8 cellular contexts compared by ENCODE assay signal in genomic region chr12:3200032-3200617, GRCh38.
A peak's percentile ranks its signal among the peaks of the same experiment; 100 is the strongest.
DNase-seq lines count a peak whose midpoint lies in the region; ATAC-seq and TF ChIP-seq lines count a peak whose summit lies in the region.

No MANE protein-coding gene starts in this region.

- H3K27ac ChIP-seq in BLaER1 treated with 17β-estradiol and CSF1 and Interleukin-3, amounts not matched to agents 10 nM and 100 nM: no peak overlapping the region
- no peak overlapping the region for H3K27ac ChIP-seq in smooth muscle cell (ENCODE audit: low read depth)

- no peaks in the 10 kb centered on the region for H3F3A ChIP-seq in smooth muscle cell (ENCODE audit: low read depth)

- H3K4me2 ChIP-seq in BLaER1 treated with 17β-estradiol and CSF1 and Interleukin-3, amounts not matched to agents 10 nM and 100 nM: peak overlapping the region; percentile 73 to 99 (median 97)
- peak overlapping the region; percentile 98 for H3K4me2 ChIP-seq in smooth muscle cell

- no peak overlapping the region for H2AFZ ChIP-seq in smooth muscle cell (ENCODE audit: low read depth)

- peaks cover 17 to 67% (median 61%) of the 10 kb centered on the region in 10 experiments for H3K4me1 ChIP-seq in BLaER1 treated with 17β-estradiol and CSF1 and Interleukin-3, amounts not matched to agents 10 nM and 100 nM
- peaks cover 17% of the 10 kb centered on the region for H3K4me1 ChIP-seq in smooth muscle cell (ENCODE audit: low read depth)

- H3K27me3 ChIP-seq in BLaER1 treated with 17β-estradiol and CSF1 and Interleukin-3, amounts not matched to agents 10 nM and 100 nM: peaks cover 45 to 73% (median 48%) of the 10 kb centered on the region in 11 experiments
- peaks cover 23% of the 10 kb centered on the region for H3K27me3 ChIP-seq in smooth muscle cell (ENCODE audit: low read depth)

- H4K20me1 ChIP-seq in BLaER1 treated with 17β-estradiol and CSF1 and Interleukin-3, amounts not matched to agents 10 nM and 100 nM: peaks cover 20 to 85% (median 40%) of the 10 kb centered on the region in 11 experiments; a peak in 21 of 22 replicates
- peaks cover 89% of the 10 kb centered on the region for H4K20me1 ChIP-seq in smooth muscle cell (ENCODE audit: low read depth)

- WGBS in smooth muscle cell (ENCODE audit: low lambda C conversion rate): 1% methylated on average over 21 of the region's 49 CpGs

- no peaks in the 10 kb centered on the region for H3K79me2 ChIP-seq in smooth muscle cell (ENCODE audit: low read depth)

- peak overlapping the region in 8 of 11 experiments; percentile 5 to 62 (median 46); a peak in 14 of 22 replicates for H3K9ac ChIP-seq in BLaER1 treated with 17β-estradiol and CSF1 and Interleukin-3, amounts not matched to agents 10 nM and 100 nM
- H3K9ac ChIP-seq in smooth muscle cell (ENCODE audit: low read depth): no peak overlapping the region

- TF ChIP-seq CTCF in astrocyte of the spinal cord (IDR thresholded peaks at IDR 0.05; ENCODE audit: low read depth, low read length) (no peak), smooth muscle cell (IDR thresholded peaks at IDR 0.05; ENCODE audit: borderline replicate concordance, insufficient read depth, poor library complexity, severe bottlenecking) (no peak)

- no peaks in the 10 kb centered on the region for H3K9me3 ChIP-seq in BLaER1 treated with 17β-estradiol and CSF1 and Interleukin-3, amounts not matched to agents 10 nM and 100 nM (replicated peaks in 1 of 11)
- no peaks in the 10 kb centered on the region for H3K9me3 ChIP-seq in smooth muscle cell (replicated peaks; ENCODE audit: low read depth)

- peak overlapping the region; percentile 45 to 71 (median 58) for H3K4me3 ChIP-seq in BLaER1 treated with 17β-estradiol and CSF1 and Interleukin-3, amounts not matched to agents 10 nM and 100 nM
- H3K4me3 ChIP-seq in astrocyte of the spinal cord (ENCODE audit: low read depth, low read length) (peak overlapping the region; percentile 46), smooth muscle cell (peak overlapping the region; percentile 57)

- no peak for ATAC-seq in HG02571 (IDR thresholded peaks at IDR 0.05; ENCODE audit: unreplicated experiment)
- ATAC-seq in GM18858 (IDR thresholded peaks at IDR 0.05; ENCODE audit: unreplicated experiment): no peak
- no peak for ATAC-seq in GM21576 (IDR thresholded peaks at IDR 0.05; ENCODE audit: unreplicated experiment)

- in situ Hi-C loops in astrocyte of the spinal cord (cut with HindIII; ENCODE audit: low sequenced_read_pairs): no loop called here

- no peaks in the 10 kb centered on the region for H3K36me3 ChIP-seq in BLaER1 treated with 17β-estradiol and CSF1 and Interleukin-3, amounts not matched to agents 10 nM and 100 nM
- H3K36me3 ChIP-seq in smooth muscle cell (ENCODE audit: low read depth): no peaks in the 10 kb centered on the region

- DNase-seq in NCI-H1694 (lab: John Stamatoyannopoulos, UW) (peak; percentile 61), astrocyte of the spinal cord (ENCODE audit: low read depth, low spot score) (peak; percentile 67), iPS-NIHi11 (ENCODE audit: low spot score) (peak; percentile 95), smooth muscle cell (lab: John Stamatoyannopoulos, UW; ENCODE audit: unreplicated experiment) (peak; percentile 45)

Comparison
In these comparisons a context has a peak if more than half of its experiments do, and no peak if none do; other contexts are left out.
1. DNase-seq: peak in every context shown above with its lines; median percentile 95 in iPS-NIHi11; 67 in astrocyte of the spinal cord; 61 in NCI-H1694; 45 in smooth muscle cell.